Comparison of ENCODE assay signal across 16 cellular contexts in genomic region chr3:188092648-188093047, GRCh38.
A peak's percentile ranks its signal among the peaks of the same experiment; 100 is the strongest.
DNase-seq lines count a peak whose midpoint lies in the region; ATAC-seq and TF ChIP-seq lines count a peak whose summit lies in the region.
"Had no signal": no experiment of that assay in that cellular context is flagged by ENCODE, and none has a peak within 500 bp of the region (broad histone marks: within the 10 kb centered on the region; RNA-seq: fewer than 3 reads in every experiment).

No MANE protein-coding gene starts in this region.

- DNase-seq in NAMALWA (ENCODE audit: low spot score): peak; percentile 98
- peak; percentile 46 for DNase-seq in activated naive CD8-positive, alpha-beta T cell treated with anti-CD3 and anti-CD28 coated beads, Interleukin-2, amount 50 U/mL, for 24 hours
- DNase-seq in stimulated activated CD4-positive, alpha-beta T cell treated with anti-CD3 and anti-CD28 coated beads, Interleukin-2, amount 100 ng/mL, for 4 hours (ENCODE audit: low read depth): peak; percentile 36
- DNase-seq in occipital lobe (lab: John Stamatoyannopoulos, UW): no peak
- DNase-seq in esophagus muscularis mucosa (ENCODE audit: extremely low spot score): no peak
- no peak for DNase-seq in NCI-H2107 (lab: John Stamatoyannopoulos, UW)
- no peak for DNase-seq in H4 (ENCODE audit: low spot score)
- DNase-seq: CD4-positive, CD25-positive, alpha-beta regulatory T cell; endodermal cell; heart right ventricle; left lung; NCI-H526 had no signal

- H3K36me3 ChIP-seq in DOHH2 (ENCODE audit: control insufficient read depth, low read length) (no peaks in the 10 kb centered on the region), esophagus muscularis mucosa (no peaks in the 10 kb centered on the region)
- H3K36me3 ChIP-seq: heart right ventricle, left lung, suprapubic skin had no signal

- H3K27ac ChIP-seq in DOHH2 (ENCODE audit: low read depth, low read length): peak overlapping the region; percentile 99
- H3K27ac ChIP-seq in esophagus muscularis mucosa (replicated peaks in 1 of 4): no peak overlapping the region
- H3K27ac ChIP-seq: heart right ventricle, left lung, suprapubic skin had no signal

- H3K4me3 Mint-ChIP-seq in activated naive CD8-positive, alpha-beta T cell treated with anti-CD3 and anti-CD28 coated beads, Interleukin-2, amount 50 U/mL, for 24 hours: no peak overlapping the region
- H3K4me3 Mint-ChIP-seq: CD4-positive, CD25-positive, alpha-beta regulatory T cell; endodermal cell; neural crest cell; WTC11 had no signal

- peaks cover 15% of the 10 kb centered on the region for H3K4me1 Mint-ChIP-seq in activated naive CD8-positive, alpha-beta T cell treated with anti-CD3 and anti-CD28 coated beads, Interleukin-2, amount 50 U/mL, for 24 hours
- H3K4me1 Mint-ChIP-seq: endodermal cell, neural crest cell, WTC11 had no signal

- H3K27me3 Mint-ChIP-seq in activated naive CD8-positive, alpha-beta T cell treated with anti-CD3 and anti-CD28 coated beads, Interleukin-2, amount 50 U/mL, for 24 hours: no peaks in the 10 kb centered on the region

- H3K9me2 ChIP-seq in DOHH2 (replicated peaks; ENCODE audit: control insufficient read depth, low read length): no peaks in the 10 kb centered on the region

- peak overlapping the region; percentile 56 for H3K4me2 ChIP-seq in DOHH2 (ENCODE audit: low read length)

- no peaks in the 10 kb centered on the region for H3K27me3 ChIP-seq in DOHH2 (ENCODE audit: control insufficient read depth, low read length)
- H3K27me3 ChIP-seq in esophagus muscularis mucosa: no peaks in the 10 kb centered on the region
- H3K27me3 ChIP-seq: heart right ventricle, left lung, suprapubic skin had no signal

- peak; percentile 98 for ATAC-seq in activated naive CD8-positive, alpha-beta T cell treated with anti-CD3 and anti-CD28 coated beads, Interleukin-2, amount 50 U/mL, for 24 hours
- ATAC-seq: heart right ventricle, left lung, WTC11 had no signal

- peaks cover 96% of the 10 kb centered on the region for H3K4me1 ChIP-seq in DOHH2 (ENCODE audit: control insufficient read depth, low read length)
- H3K4me1 ChIP-seq in esophagus muscularis mucosa: peaks cover 0 to 2% (median 0%) of the 10 kb centered on the region in 4 donors
- H3K4me1 ChIP-seq: left lung had no signal

- H3K9me3 Mint-ChIP-seq in activated naive CD8-positive, alpha-beta T cell treated with anti-CD3 and anti-CD28 coated beads, Interleukin-2, amount 50 U/mL, for 24 hours: no peaks in the 10 kb centered on the region
- H3K9me3 Mint-ChIP-seq: endodermal cell, neural crest cell, WTC11 had no signal

- TF ChIP-seq CTCF in DOHH2 (IDR thresholded peaks at IDR 0.05; ENCODE audit: low read depth, low read length, poor library complexity, severe bottlenecking) (no peak), esophagus muscularis mucosa (IDR thresholded peaks at IDR 0.05) (no peak)

- H3F3A ChIP-seq in DOHH2 (ENCODE audit: control insufficient read depth, insufficient read depth): peaks cover 26% of the 10 kb centered on the region

- H3K36me3 Mint-ChIP-seq in activated naive CD8-positive, alpha-beta T cell treated with anti-CD3 and anti-CD28 coated beads, Interleukin-2, amount 50 U/mL, for 24 hours (ENCODE audit: low read depth): no peaks in the 10 kb centered on the region
- H3K36me3 Mint-ChIP-seq: CD4-positive, CD25-positive, alpha-beta regulatory T cell; WTC11 had no signal

- intact Hi-C loops in esophagus muscularis mucosa (cut with DNase I): no loop called here

- TF ChIP-seq EP300 in esophagus muscularis mucosa (IDR thresholded peaks at IDR 0.05): no peak

- no peaks in the 10 kb centered on the region for H4K20me1 ChIP-seq in DOHH2 (ENCODE audit: control insufficient read depth, insufficient read depth, low read depth, low read length)

- TF ChIP-seq POLR2A in esophagus muscularis mucosa (IDR thresholded peaks at IDR 0.05; ENCODE audit: low read depth): no peak

- H3K79me2 ChIP-seq in DOHH2 (ENCODE audit: control insufficient read depth, low read length): no peaks in the 10 kb centered on the region

- no peak overlapping the region for H3K27ac Mint-ChIP-seq in activated naive CD8-positive, alpha-beta T cell treated with anti-CD3 and anti-CD28 coated beads, Interleukin-2, amount 50 U/mL, for 24 hours
- H3K27ac Mint-ChIP-seq: CD4-positive, CD25-positive, alpha-beta regulatory T cell; endodermal cell; WTC11 had no signal

- peak overlapping the region; percentile 54 for H3K4me3 ChIP-seq in DOHH2 (ENCODE audit: low read length)
- no peak overlapping the region for H3K4me3 ChIP-seq in esophagus muscularis mucosa
- H3K4me3 ChIP-seq: heart right ventricle, left lung, suprapubic skin had no signal

- no peaks in the 10 kb centered on the region for H3K9me3 ChIP-seq in DOHH2 (ENCODE audit: control insufficient read depth, insufficient read depth, low read length)
- no peaks in the 10 kb centered on the region for H3K9me3 ChIP-seq in esophagus muscularis mucosa
- H3K9me3 ChIP-seq: heart right ventricle, left lung, suprapubic skin had no signal

- 41% methylated on average over 6 of the region's 6 CpGs for whole genome bisulfite sequencing in esophagus muscularis mucosa

Comparison
In these comparisons a context has a peak if more than half of its experiments do, and no peak if none do; other contexts are left out.
1. DNase-seq: peak in NAMALWA (single experiment), activated naive CD8-positive, alpha-beta T cell treated with anti-CD3 and anti-CD28 coated beads, Interleukin-2, amount 50 U/mL, for 24 hours (single experiment) and stimulated activated CD4-positive, alpha-beta T cell treated with anti-CD3 and anti-CD28 coated beads, Interleukin-2, amount 100 ng/mL, for 4 hours (single experiment); none in occipital lobe (single experiment), esophagus muscularis mucosa (single experiment), NCI-H2107 (single experiment) and H4 (single experiment).